24 cellular contexts compared by ENCODE assay signal in the genomic region with DNA sequence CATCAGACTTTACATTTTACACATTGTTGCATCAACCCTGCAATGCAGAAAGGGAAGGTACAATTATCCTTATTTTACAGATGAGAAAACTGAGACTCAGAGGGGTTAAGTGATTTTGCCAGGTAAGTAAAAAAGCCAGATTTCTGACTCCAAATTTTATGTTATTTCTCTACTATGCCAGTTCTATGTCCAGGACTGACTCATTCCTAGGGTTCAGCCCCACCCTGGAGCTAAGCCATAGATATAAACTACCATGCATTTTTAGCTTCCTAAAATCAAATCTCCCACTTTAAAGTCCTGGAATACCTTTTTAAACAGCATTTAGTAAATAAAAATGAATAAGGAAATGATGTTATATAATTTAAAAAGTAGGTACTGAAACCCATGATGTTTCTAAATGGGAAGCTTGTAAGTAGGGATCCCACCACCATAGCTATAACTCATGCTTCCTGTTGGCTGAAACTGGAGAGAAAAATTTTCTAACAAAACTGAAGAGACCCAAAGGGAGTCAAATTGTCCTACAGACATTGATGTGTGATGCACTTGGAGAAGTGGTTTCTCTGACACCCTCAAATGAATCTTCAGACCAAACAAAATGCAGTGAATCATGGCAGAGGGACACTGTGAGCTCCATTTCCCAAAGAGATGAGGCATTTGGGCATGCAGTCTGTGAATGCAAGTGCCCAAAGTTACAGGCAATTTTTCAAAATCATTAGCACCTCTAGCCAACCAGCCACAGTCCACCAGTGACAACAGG.
DNase-seq lines count a peak whose midpoint lies in the region; ATAC-seq and TF ChIP-seq lines count a peak whose summit lies in the region.
"Had no signal": no experiment of that assay in that cellular context is flagged by ENCODE, and none has a peak within 500 bp of the region (broad histone marks: within the 10 kb centered on the region; RNA-seq: fewer than 3 reads in every experiment).

No MANE protein-coding gene starts in this region.

- H3K27me3 ChIP-seq in HCT116 (ENCODE audit: insufficient read depth, low read length): peaks cover 18% of the 10 kb centered on the region; the same call in 1 of the 2 replicates
- H3K27me3 ChIP-seq in SK-N-SH (ENCODE audit: insufficient read depth): no peaks in the 10 kb centered on the region
- no peaks in the 10 kb centered on the region for H3K27me3 ChIP-seq in uterus
- H3K27me3 ChIP-seq in testis: no peaks in the 10 kb centered on the region
- H3K27me3 ChIP-seq: adrenal gland, cardiac muscle cell, right lobe of liver had no signal

- CTCF ChIA-PET in HCT116 (lab: Charles Lee) (interaction anchor here (1.1 to 1.2 kb wide), 2 partner anchors 12 to 77 kb away, joined by 3 read pairs; no protein-coding TSS in a partner anchor), SK-N-SH (lab: Yijun Ruan, JAX) (interaction anchor here (0.9 to 6.8 kb wide), 3 partner anchors 24 to 77 kb away, joined by 4 to 35 read pairs (median 4); no protein-coding TSS in a partner anchor)

- H3K36me3 ChIP-seq in HCT116 (ENCODE audit: control insufficient read depth in 1 of 2, insufficient read depth in 2 of 2, low read length in 2 of 2) (no peaks in the 10 kb centered on the region), SK-N-SH (replicated peaks in 1 of 2; ENCODE audit: control insufficient read depth in 1 of 2, insufficient read depth in 2 of 2, low read length in 1 of 2) (peaks cover 34 to 45% of the 10 kb centered on the region in 2 experiments), uterus (no peaks in the 10 kb centered on the region), testis (ENCODE audit: low read depth, missing control alignments) (no peaks in the 10 kb centered on the region)
- H3K36me3 ChIP-seq: adrenal gland, cardiac muscle cell had no signal

- peak overlapping the region; percentile 38; the same call in 1 of the 2 replicates for H3K4me2 ChIP-seq in HCT116 (ENCODE audit: low read length)
- H3K4me2 ChIP-seq in SK-N-SH: peak overlapping the region; percentile 61; the same call in 1 of the 2 replicates

- H3K9me3 ChIP-seq in HCT116 (ENCODE audit: control insufficient read depth in 1 of 2, insufficient read depth in 1 of 2, low read depth in 1 of 2, low read length in 2 of 2) (no peaks in the 10 kb centered on the region), SK-N-SH (no peaks in the 10 kb centered on the region), uterus (no peaks in the 10 kb centered on the region), testis (no peaks in the 10 kb centered on the region)
- H3K9me3 ChIP-seq: adrenal gland, right lobe of liver had no signal

- intact Hi-C loops in HCT116 (cut with micrococcal nuclease): no loop called here
- intact Hi-C loops in uterus (cut with DNase I; ENCODE audit: low total_unique reads): no loop called here
- intact Hi-C loops in testis (cut with DNase I; ENCODE audit: low total_unique reads): no loop called here

- no peak for TF ChIP-seq CTCF in HCT116 (IDR thresholded peaks at IDR 0.05 in 2 of 3, conservative IDR thresholded peaks at IDR 0.05 in 1 of 3; ENCODE audit: borderline replicate concordance in 1 of 3, insufficient read depth in 1 of 3, low read depth in 2 of 3, low read length in 2 of 3)
- no peak for TF ChIP-seq CTCF in SK-N-SH (IDR thresholded peaks at IDR 0.05)
- no peak for TF ChIP-seq CTCF in uterus (IDR thresholded peaks at IDR 0.05)
- no peak for TF ChIP-seq CTCF in glutamatergic neuron (IDR thresholded peaks at IDR 0.05; ENCODE audit: partially characterized antibody, unreplicated experiment)
- TF ChIP-seq CTCF in testis (IDR thresholded peaks at IDR 0.05): no peak

- H3K9me2 ChIP-seq in HCT116 (ENCODE audit: insufficient read depth): no peaks in the 10 kb centered on the region
- no peaks in the 10 kb centered on the region for H3K9me2 ChIP-seq in SK-N-SH

- POLR2A ChIA-PET in HCT116 (lab: Charles Lee) (no interaction called here), SK-N-SH (lab: Yijun Ruan, JAX) (no interaction called here)

- DNase-seq in HCT116 (ENCODE audit: low read depth, low spot score): no peak
- DNase-seq in SK-N-SH: no peak
- DNase-seq in epithelial cell of prostate (ENCODE audit: low read depth, low spot score): no peak
- DNase-seq in uterus: no peak
- no peak for DNase-seq in glutamatergic neuron
- no peak for DNase-seq in NCI-H524 treated with DMSO at 0.1 percent for 48 hours (lab: John Stamatoyannopoulos, UW)
- no peak for DNase-seq in testis
- DNase-seq: activated CD4-positive, CD25-positive, alpha-beta regulatory T cell treated with anti-CD3 and anti-CD28 coated beads, Interleukin-2, amount 50 U/mL, for 72 hours; activated CD8-positive, alpha-beta T cell treated with anti-CD3 and anti-CD28 coated beads, Interleukin-2, amount 10 ng/mL, durations not matched to agents 7 days and 5 days; activated gamma-delta T cell treated with Interleukin-2 at 50 U/mL for 16 hours; activated T-cell treated with anti-CD3 and anti-CD28 coated beads, Interleukin-2, amount 50 U/mL, for 1 hour; adrenal gland; AML-193; CD8-positive, alpha-beta memory T cell; immature natural killer cell; Kasumi-1; left ventricle myocardium superior; nephron progenitor cell; right lobe of liver; RPMI8226; stimulated activated CD4-positive, alpha-beta T cell treated with anti-CD3 and anti-CD28 coated beads, Interleukin-15, amount 100 ng/mL, for 24 hours had no signal

- TF ChIP-seq RAD21 in HCT116 (IDR thresholded peaks at IDR 0.05; ENCODE audit: low read depth) (no peak), SK-N-SH (IDR thresholded peaks at IDR 0.05; ENCODE audit: low read length) (no peak)

- H3K4me3 Mint-ChIP-seq in glutamatergic neuron (ENCODE audit: unreplicated experiment): no peak overlapping the region
- H3K4me3 Mint-ChIP-seq: activated CD8-positive, alpha-beta T cell treated with anti-CD3 and anti-CD28 coated beads, Interleukin-2, amount 10 ng/mL, durations not matched to agents 7 days and 5 days; CD8-positive, alpha-beta memory T cell; immature natural killer cell; nephron progenitor cell had no signal

- H3K9ac ChIP-seq in HCT116 (ENCODE audit: low read length): no peak overlapping the region
- H3K9ac ChIP-seq in SK-N-SH: no peak overlapping the region; the same call in 1 of the 2 replicates
- H3K9ac ChIP-seq: parathyroid adenoma had no signal

- H3F3A ChIP-seq in SK-N-SH (replicated peaks; ENCODE audit: insufficient read depth): peaks cover 24% of the 10 kb centered on the region

- ATAC-seq in HCT116: peak; percentile 36
- ATAC-seq: activated CD8-positive, alpha-beta T cell treated with anti-CD3 and anti-CD28 coated beads, Interleukin-2, amount 10 ng/mL, durations not matched to agents 7 days and 5 days; GM12878; left ventricle myocardium superior had no signal

- H3K27ac ChIP-seq in HCT116 (ENCODE audit: low read depth, low read length) (no peak overlapping the region), SK-N-SH (ENCODE audit: low read depth in 2 of 2, low read length in 1 of 2) (peak overlapping the region; percentile 75 to 88), epithelial cell of prostate (peak overlapping the region; percentile 2), uterus (peak overlapping the region; percentile 4 to 29), testis (no peak overlapping the region)
- H3K27ac ChIP-seq: adrenal gland, cardiac muscle cell, parathyroid adenoma, right lobe of liver had no signal

- no TSS peak for BruUV-seq in HCT116 (replicated peaks; lab: Mats Ljungman, UMichigan)

- H3K27me3 Mint-ChIP-seq in glutamatergic neuron (ENCODE audit: unreplicated experiment): peaks cover 10% of the 10 kb centered on the region

- no peak overlapping the region for H3K4me3 ChIP-seq in HCT116 (replicated peaks in 1 of 2; ENCODE audit: low read depth in 1 of 2, low read length in 2 of 2)
- no peak overlapping the region; a peak in 2 of 4 replicates for H3K4me3 ChIP-seq in SK-N-SH (ENCODE audit: low read depth in 2 of 2, low read length in 1 of 2)
- no peak overlapping the region for H3K4me3 ChIP-seq in uterus
- H3K4me3 ChIP-seq in testis: no peak overlapping the region
- H3K4me3 ChIP-seq: adrenal gland, cardiac muscle cell, GM12878, right lobe of liver had no signal

- H3K79me2 ChIP-seq in HCT116 (ENCODE audit: insufficient read depth, low read length) (no peaks in the 10 kb centered on the region), SK-N-SH (ENCODE audit: insufficient read depth) (no peaks in the 10 kb centered on the region)
- H3K79me2 ChIP-seq: parathyroid adenoma had no signal

- peaks cover 11 to 13% of the 10 kb centered on the region in 2 experiments for H3K4me1 ChIP-seq in HCT116 (ENCODE audit: control insufficient read depth in 1 of 2, insufficient read depth in 2 of 2, low read length in 2 of 2)
- H3K4me1 ChIP-seq in SK-N-SH (ENCODE audit: control insufficient read depth in 1 of 2, insufficient read depth in 2 of 2, low read depth in 1 of 2, low read length in 1 of 2): peaks cover 5 to 22% of the 10 kb centered on the region in 2 experiments
- H3K4me1 ChIP-seq in uterus: no peaks in the 10 kb centered on the region
- no peaks in the 10 kb centered on the region for H3K4me1 ChIP-seq in testis
- H3K4me1 ChIP-seq: right lobe of liver had no signal

- peaks cover 6% of the 10 kb centered on the region for H3K36me3 Mint-ChIP-seq in glutamatergic neuron (ENCODE audit: unreplicated experiment)
- H3K36me3 Mint-ChIP-seq: CD8-positive, alpha-beta memory T cell; immature natural killer cell had no signal

- no peak for TF ChIP-seq EP300 in SK-N-SH (IDR thresholded peaks at IDR 0.05; ENCODE audit: borderline replicate concordance in 1 of 2, low read depth in 1 of 2, low read length in 1 of 2)

- RAD21 ChIA-PET in HCT116 (lab: Charles Lee; ENCODE audit: low non-redundant PET in 1 of 2, low total read pairs in 2 of 2, uncharacterized antibody in 2 of 2, unreplicated experiment in 2 of 2): no interaction called here

- TF ChIP-seq POLR2A in HCT116 (IDR thresholded peaks at IDR 0.05; ENCODE audit: borderline replicate concordance, extremely low read depth, insufficient read depth, insufficient read length) (no peak), uterus (IDR thresholded peaks at IDR 0.05) (no peak), testis (IDR thresholded peaks at IDR 0.05) (no peak)

- H4K20me1 ChIP-seq in HCT116 (ENCODE audit: insufficient read depth) (no peaks in the 10 kb centered on the region), SK-N-SH (ENCODE audit: insufficient read depth) (no peaks in the 10 kb centered on the region)

- peaks cover 14% of the 10 kb centered on the region for H3K9me3 Mint-ChIP-seq in glutamatergic neuron (ENCODE audit: unreplicated experiment)
- H3K9me3 Mint-ChIP-seq: immature natural killer cell, nephron progenitor cell had no signal

- H2AFZ ChIP-seq in HCT116 (ENCODE audit: low read depth, low read length, poor library complexity, severe bottlenecking) (no peak overlapping the region), SK-N-SH (ENCODE audit: low read depth) (no peak overlapping the region)
- H2AFZ ChIP-seq: parathyroid adenoma had no signal

- no peak overlapping the region for H3K27ac Mint-ChIP-seq in glutamatergic neuron (ENCODE audit: unreplicated experiment)
- H3K27ac Mint-ChIP-seq: activated CD8-positive, alpha-beta T cell treated with anti-CD3 and anti-CD28 coated beads, Interleukin-2, amount 10 ng/mL, durations not matched to agents 7 days and 5 days; CD8-positive, alpha-beta memory T cell; immature natural killer cell; nephron progenitor cell had no signal

- peaks cover 23% of the 10 kb centered on the region for H3K4me1 Mint-ChIP-seq in glutamatergic neuron (ENCODE audit: low read depth, unreplicated experiment)
- H3K4me1 Mint-ChIP-seq: CD8-positive, alpha-beta memory T cell; immature natural killer cell had no signal

TF ChIP-seq in SK-N-SH, 30 proteins besides CTCF, POLR2A, EP300 and RAD21 (continues in another document):
- TF ChIP-seq ELF1 (IDR thresholded peaks at IDR 0.05): no peak

Comparison
In these comparisons a context has a peak if more than half of its experiments do, and no peak if none do; other contexts are left out.
1. H3K27ac ChIP-seq: peak in SK-N-SH (2 of 2), epithelial cell of prostate (single experiment) and uterus (2 of 2); none in HCT116 (single experiment) and testis (0 of 2).